In the genomic region with DNA sequence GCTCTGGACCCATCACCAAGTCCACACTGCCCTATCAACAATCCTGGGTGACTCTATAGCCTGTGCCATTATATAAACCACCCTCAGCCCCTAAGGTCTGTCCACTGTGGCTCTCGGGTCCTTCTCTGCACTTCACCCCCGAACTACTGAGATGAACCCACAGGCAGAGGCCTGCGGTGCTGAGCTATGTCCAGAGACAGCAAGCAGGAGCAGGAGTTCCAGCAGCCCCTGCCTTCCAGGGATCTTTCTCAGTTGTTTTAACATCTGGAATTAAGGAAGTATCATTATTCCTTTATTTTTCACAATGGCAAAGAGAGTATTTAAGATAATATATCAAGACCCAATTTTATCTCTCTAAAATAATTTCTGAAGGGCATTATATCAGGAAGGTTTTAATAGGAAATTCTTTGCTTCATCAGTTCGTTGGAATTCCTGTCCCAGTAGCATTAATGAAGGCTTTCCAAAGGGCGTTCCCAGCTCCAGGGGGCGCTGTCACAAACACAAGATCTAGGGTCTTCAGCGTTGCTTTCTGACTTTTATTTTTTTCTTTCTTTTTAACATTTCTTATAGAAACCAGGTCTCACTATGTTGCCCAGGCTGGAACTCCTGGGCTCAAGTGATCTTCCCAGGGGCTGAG, we compare ENCODE assay signal across 9 cellular contexts. TPM values are rescaled to one million over a fixed set of nuclear protein-coding genes. Genes with fewer than 3 reads are reported as not detected.
A peak's percentile ranks its signal among the peaks of the same experiment; 100 is the strongest.
DNase-seq lines count a peak whose midpoint lies in the region; ATAC-seq and TF ChIP-seq lines count a peak whose summit lies in the region.
"Had no signal": no experiment of that assay in that cellular context is flagged by ENCODE, and none has a peak within 500 bp of the region (broad histone marks: within the 10 kb centered on the region; RNA-seq: fewer than 3 reads in every experiment).

No MANE protein-coding gene starts in this region.

- TF ChIP-seq CTCF in PC-9 (conservative IDR thresholded peaks at IDR 0.05), result peak; percentile 71

- no peaks in the 10 kb centered on the region for H3K4me1 ChIP-seq in PC-9 (replicated peaks; ENCODE audit: insufficient read depth)
- H3K4me1 ChIP-seq in skeletal muscle satellite cell (ENCODE audit: control insufficient read depth, insufficient read depth, low read length), result peaks cover 34% of the 10 kb centered on the region
- no peaks in the 10 kb centered on the region for H3K4me1 ChIP-seq in CD4-positive, alpha-beta memory T cell (ENCODE audit: insufficient read depth, low read length)

- CTCF ChIA-PET in PC-9 (lab: Charles Lee), result no interaction called here
- CTCF ChIA-PET in CD4-positive, alpha-beta memory T cell (lab: Charles Lee; ENCODE audit: partially characterized antibody), result interaction anchor here (0.9 to 1.6 kb wide), 5 partner anchors 9 to 284 kb away, joined by 3 to 5 read pairs (median 3); no protein-coding TSS in a partner anchor

- H3K9me3 ChIP-seq in PC-9 (ENCODE audit: insufficient read depth, low read depth), result no peaks in the 10 kb centered on the region
- peaks cover 4% of the 10 kb centered on the region for H3K9me3 ChIP-seq in skeletal muscle satellite cell (replicated peaks; ENCODE audit: low read length)
- H3K9me3 ChIP-seq in CD4-positive, alpha-beta memory T cell (ENCODE audit: control insufficient read depth in 1 of 2, low read length in 2 of 2), result no peaks in the 10 kb centered on the region

- no peak overlapping the region for H2AFZ ChIP-seq in PC-9

- no peak overlapping the region for H3K27ac ChIP-seq in PC-9
- no peak overlapping the region for H3K27ac ChIP-seq in CD4-positive, alpha-beta memory T cell (ENCODE audit: low read depth, low read length)
- H3K27ac ChIP-seq: SK-N-MC had no signal

- intact Hi-C loops in PC-9 (cut with micrococcal nuclease; ENCODE audit: unreplicated experiment), result no loop called here
- intact Hi-C loops in CD4-positive, alpha-beta memory T cell (cut with micrococcal nuclease), result loop anchor here (10.0 kb wide), 1 partner anchor 240 kb away; no protein-coding TSS in a partner anchor

- H4K20me1 ChIP-seq in PC-9 (ENCODE audit: insufficient read depth), result 0 out of 2 replicates have a peak, but pooled peaks cover 3% of the 10 kb centered on the region

- peaks cover 7% of the 10 kb centered on the region; the same call in 1 of the 2 replicates for H3K79me2 ChIP-seq in PC-9 (ENCODE audit: low read depth)

- BruUV-seq in PC-9 (replicated peaks; lab: Mats Ljungman, UMichigan), result no TSS peak

- no peak for ATAC-seq in HG02885 (IDR thresholded peaks at IDR 0.05; ENCODE audit: poor library complexity, unreplicated experiment)

- H3K27ac Mint-ChIP-seq in CD4-positive, alpha-beta memory T cell, result peak overlapping the region in 1 of 7 donors; percentile 41

- H3K36me3 Mint-ChIP-seq in CD4-positive, alpha-beta memory T cell, result peaks cover 14 to 27% of the 10 kb centered on the region in 2 donors

- peak overlapping the region; percentile 22 for H3K9ac ChIP-seq in skeletal muscle satellite cell (ENCODE audit: low read depth, low read length)

- POLR2A ChIA-PET in PC-9 (lab: Charles Lee; ENCODE audit: unreplicated experiment), result no interaction called here
- POLR2A ChIA-PET in CD4-positive, alpha-beta memory T cell (lab: Charles Lee; ENCODE audit: partially characterized antibody), result no interaction called here

- H3K27me3 ChIP-seq in PC-9 (ENCODE audit: insufficient read depth, low read depth), result no peaks in the 10 kb centered on the region
- H3K27me3 ChIP-seq in skeletal muscle satellite cell (ENCODE audit: control insufficient read depth, insufficient read depth, low read length), result no peaks in the 10 kb centered on the region
- H3K27me3 ChIP-seq in CD4-positive, alpha-beta memory T cell (ENCODE audit: insufficient read depth, low read length), result no peaks in the 10 kb centered on the region

- DNase-seq in NCI-H748 (lab: John Stamatoyannopoulos, UW; ENCODE audit: unreplicated experiment) (peak; percentile 28), NCI-H748 treated with DMSO at 0.1 percent for 48 hours (lab: John Stamatoyannopoulos, UW) (no peak), PC-9 (peak in 1 of 2 experiments; percentile 7), glomerular endothelial cell (ENCODE audit: extremely low read depth, low read depth, low spot score) (peak; percentile 37), SKM-1 treated with dmso at 0.1 percent for 144 hours (lab: John Stamatoyannopoulos, UW; ENCODE audit: unreplicated experiment) (no peak)
- DNase-seq in CD4-positive, alpha-beta memory T cell, result no peak

- no peaks in the 10 kb centered on the region; the same call in 1 of the 2 replicates for H3F3A ChIP-seq in PC-9 (ENCODE audit: insufficient read depth, low read depth)

- H3K36me3 ChIP-seq in PC-9 (ENCODE audit: low read depth), result peaks cover 10% of the 10 kb centered on the region; the same call in 1 of the 2 replicates
- peaks cover 73% of the 10 kb centered on the region for H3K36me3 ChIP-seq in skeletal muscle satellite cell (ENCODE audit: insufficient read depth, low read length)
- no peaks in the 10 kb centered on the region for H3K36me3 ChIP-seq in CD4-positive, alpha-beta memory T cell (ENCODE audit: insufficient read depth, low read length)

- H3K4me3 Mint-ChIP-seq in CD4-positive, alpha-beta memory T cell, result no peak overlapping the region

- no peaks in the 10 kb centered on the region for H3K9me2 ChIP-seq in PC-9 (ENCODE audit: insufficient read depth)

- no peak overlapping the region for H3K4me2 ChIP-seq in PC-9
- no peak overlapping the region for H3K4me2 ChIP-seq in skeletal muscle satellite cell (ENCODE audit: low read length)

- H3K27me3 Mint-ChIP-seq in CD4-positive, alpha-beta memory T cell, result no peaks in the 10 kb centered on the region

- peaks cover 0 to 2% (median 0%) of the 10 kb centered on the region in 8 donors for H3K9me3 Mint-ChIP-seq in CD4-positive, alpha-beta memory T cell

- H3K4me1 Mint-ChIP-seq in CD4-positive, alpha-beta memory T cell, result peaks cover 0 to 5% (median 2%) of the 10 kb centered on the region in 4 donors

- H3K4me3 ChIP-seq in PC-9 (no peak overlapping the region), skeletal muscle satellite cell (ENCODE audit: low read length) (no peak overlapping the region)
- no peak overlapping the region for H3K4me3 ChIP-seq in CD4-positive, alpha-beta memory T cell (ENCODE audit: low read length in 2 of 2)
- H3K4me3 ChIP-seq: SK-N-MC had no signal

RNA-seq across cellular contexts. Expression of gene RRBP1, which starts 27.3 kb away (rescaled TPM):
- total RNA-seq in PC-9 (2021) (144 and 156 TPM in 2 replicates), glomerular endothelial cell (136 and 254 TPM in 2 replicates)
- total RNA-seq in skeletal muscle satellite cell (2012; rRNA removed), result 94.8 and 108 TPM in 2 replicates
- total RNA-seq in CD4-positive, alpha-beta memory T cell, result 10 to 100 TPM; 28.0 to 33.7 TPM
- polyA plus RNA-seq in CD4-positive, alpha-beta memory T cell, result 10 to 100 TPM in 1 of 2 donors, under 1 TPM in 1; 0.63 to 13.9 TPM

RNA-seq across cellular contexts. Expression of gene BANF2, which starts 45.0 kb away (rescaled TPM):
- total RNA-seq in PC-9 (2021) (not detected in 2 replicates), glomerular endothelial cell (not detected in 2 replicates)
- total RNA-seq in skeletal muscle satellite cell (2012; rRNA removed), result not detected in 2 replicates
- total RNA-seq in CD4-positive, alpha-beta memory T cell, result not detected
- polyA plus RNA-seq in CD4-positive, alpha-beta memory T cell, result not detected

Comparison
In these comparisons a context has a peak if more than half of its experiments do, and no peak if none do; other contexts are left out.
1. DNase-seq: peak in NCI-H748 (single experiment) and glomerular endothelial cell (single experiment); none in NCI-H748 treated with DMSO at 0.1 percent for 48 hours (single experiment), SKM-1 treated with dmso at 0.1 percent for 144 hours (single experiment) and CD4-positive, alpha-beta memory T cell (0 of 5).